Comparison of ENCODE assay signal across 8 cellular contexts in the genomic region with DNA sequence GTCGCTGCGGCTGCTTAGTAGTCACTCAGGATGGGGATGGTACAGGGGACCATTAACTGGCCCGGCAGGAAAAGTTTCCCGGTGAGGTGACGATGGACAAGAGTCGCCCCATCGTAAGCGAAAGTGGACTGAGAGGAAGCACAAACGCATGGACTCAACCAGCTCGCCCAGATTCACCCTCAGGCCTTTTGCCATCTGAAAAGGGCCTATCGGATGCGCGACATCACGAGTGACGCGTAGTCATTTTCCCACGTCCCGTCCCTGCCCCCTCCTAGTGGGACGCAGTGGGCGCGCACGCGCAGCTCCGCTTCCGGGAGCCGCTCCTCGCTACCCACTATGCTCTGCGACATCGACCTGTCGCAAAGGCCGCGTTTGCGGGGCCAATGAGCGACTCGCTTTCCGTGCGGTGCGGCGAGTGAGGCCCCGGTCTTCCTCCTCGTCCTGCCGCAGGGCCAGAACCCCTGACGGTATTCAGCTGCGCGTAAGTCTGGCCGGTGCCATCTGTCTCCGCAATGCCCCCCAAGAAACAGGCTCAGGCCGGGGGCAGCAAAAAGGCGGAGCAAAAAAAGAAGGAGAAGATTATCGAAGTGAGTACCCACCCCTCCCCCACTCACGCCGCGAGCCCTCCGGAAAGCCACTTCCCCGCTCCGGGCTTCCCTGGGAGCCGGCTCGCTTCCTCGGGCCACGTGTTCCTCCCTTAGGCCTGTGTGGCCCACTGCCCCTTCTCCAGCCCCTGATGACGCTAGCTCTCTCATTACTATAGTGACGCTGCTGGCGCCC. TPM values are rescaled to one million over a fixed set of nuclear protein-coding genes. Genes with fewer than 3 reads are reported as not detected.
DNase-seq lines count a peak whose midpoint lies in the region; ATAC-seq and TF ChIP-seq lines count a peak whose summit lies in the region.

A gene (plus strand): TSS at position 390 of the 780 bp plus-strand sequence. CDS start 123 bp downstream, at position 513.

- H3K9me2 ChIP-seq in PC-9 (ENCODE audit: insufficient read depth): no peaks in the 10 kb centered on the region

- H3K4me1 ChIP-seq in PC-9 (replicated peaks; ENCODE audit: insufficient read depth): peaks cover 32% of the 10 kb centered on the region

- ATAC-seq in GM21529 (IDR thresholded peaks at IDR 0.05; ENCODE audit: unreplicated experiment): peak; percentile 84

- CTCF ChIA-PET in PC-9 (lab: Charles Lee): no interaction called here

- H3K36me3 Mint-ChIP-seq in IgD-negative memory B cell: peaks cover 2% of the 10 kb centered on the region

- no peaks in the 10 kb centered on the region for H3K36me3 ChIP-seq in PC-9 (ENCODE audit: low read depth)

- POLR2A ChIA-PET in PC-9 (lab: Charles Lee; ENCODE audit: unreplicated experiment): interaction anchor here (0.6 kb wide), 1 partner anchor 59 kb away, joined by 5 read pairs; no protein-coding TSS in a partner anchor

- H3K4me3 ChIP-seq in PC-9: peak within 1 kb of the TSS; percentile 96

- H3K27ac ChIP-seq in PC-9 (peak within 1 kb of the TSS; percentile 82), epithelial cell of prostate (peak within 1 kb of the TSS; percentile 80)

- no peaks in the 10 kb centered on the region for H3F3A ChIP-seq in PC-9 (ENCODE audit: insufficient read depth, low read depth)

- peaks cover 67% of the 10 kb centered on the region for H3K79me2 ChIP-seq in PC-9 (ENCODE audit: low read depth)

- peak within 1 kb of the TSS; percentile 87 for H3K4me2 ChIP-seq in PC-9

- H3K27me3 ChIP-seq in PC-9 (ENCODE audit: insufficient read depth, low read depth): no peaks in the 10 kb centered on the region

- H3K9me3 ChIP-seq in PC-9 (ENCODE audit: insufficient read depth, low read depth): no peaks in the 10 kb centered on the region

- H3K4me3 Mint-ChIP-seq in IgD-negative memory B cell: peak within 1 kb of the TSS; percentile 92 to 98 (median 96)

- intact Hi-C loops in PC-9 (cut with micrococcal nuclease; ENCODE audit: unreplicated experiment): loop anchor here (5.0 kb wide), 1 partner anchor 286 kb away; no protein-coding TSS in a partner anchor

- H3K27ac Mint-ChIP-seq in IgD-negative memory B cell: peak within 1 kb of the TSS; percentile 95 to 99 (median 99)

- no peak for TF ChIP-seq CTCF in PC-9 (conservative IDR thresholded peaks at IDR 0.05)

- no TSS peak for BruUV-seq in PC-9 (replicated peaks; lab: Mats Ljungman, UMichigan)

- H2AFZ ChIP-seq in PC-9: peak within 1 kb of the TSS; percentile 88

- DNase-seq in DMS114 treated with DMSO at 0.1 percent for 48 hours (lab: John Stamatoyannopoulos, UW; ENCODE audit: unreplicated experiment): peak; percentile 78
- DNase-seq in PC-9: peak; percentile 85 to 89
- DNase-seq in activated T-cell treated with anti-CD3 and anti-CD28 coated beads, Interleukin-2, amount 50 U/mL, for 1 hour: peak; percentile 95
- peak; percentile 83 for DNase-seq in epithelial cell of prostate (ENCODE audit: low read depth, low spot score)
- DNase-seq in mucosa of gallbladder (ENCODE audit: low spot score): peak; percentile 98
- DNase-seq in stimulated activated CD8-positive, alpha-beta memory T cell treated with anti-CD3 and anti-CD28 coated beads, Interleukin-4, amount 100 ng/mL, for 4 hours (ENCODE audit: low read depth in 2 of 2, low spot score in 1 of 2): peak; percentile 87 to 94

- H3K4me1 Mint-ChIP-seq in IgD-negative memory B cell: peaks cover 43 to 52% (median 48%) of the 10 kb centered on the region in 3 donors

- no peaks in the 10 kb centered on the region for H3K9me3 Mint-ChIP-seq in IgD-negative memory B cell

- peaks cover 37% of the 10 kb centered on the region for H4K20me1 ChIP-seq in PC-9 (ENCODE audit: insufficient read depth)

- no peaks in the 10 kb centered on the region for H3K27me3 Mint-ChIP-seq in IgD-negative memory B cell

RNA-seq across cellular contexts. Expression of the gene that starts here (rescaled TPM):
- polyA plus RNA-seq in IgD-negative memory B cell: 64.9 TPM
- total RNA-seq in PC-9 (2021) (35.2 and 42.5 TPM in 2 replicates), mucosa of gallbladder (44.3 TPM)

Comparison
In these comparisons a context has a peak if more than half of its experiments do, and no peak if none do; other contexts are left out.
1. Peak in every context shown above with its lines: DNase-seq, ATAC-seq, H3K4me3 ChIP-seq and H3K27ac ChIP-seq.